1 cellular context compared by ENCODE assay signal in genomic region chr20:18793625-18794427, GRCh38.
A peak's percentile ranks its signal among the peaks of the same experiment; 100 is the strongest.
TF ChIP-seq lines count a peak whose summit lies in the region.

No MANE protein-coding gene starts in this region.

TF ChIP-seq in HepG2, 621 proteins besides CTCF, POLR2A, EP300 and RAD21 (continued from another document and continues in another):
- TF ChIP-seq POGK (CRISPR knock-in tag; conservative IDR thresholded peaks at IDR 0.05) (no peak), MXI1 (IDR thresholded peaks at IDR 0.05; ENCODE audit: borderline replicate concordance, low read depth, low read length) (peak; percentile 44; the same call in 1 of the 3 replicates), NFKBIZ (CRISPR knock-in tag; IDR thresholded peaks at IDR 0.05) (peak; percentile 77), EHMT2 (IDR thresholded peaks at IDR 0.05; ENCODE audit: borderline replicate concordance, low read depth, low read length) (peak; percentile 99), FOXC1 (CRISPR knock-in tag; IDR thresholded peaks at IDR 0.05; ENCODE audit: borderline replicate concordance) (peak; percentile 98), CHCHD3 (CRISPR knock-in tag; IDR thresholded peaks at IDR 0.05) (no peak), ZNF660 (CRISPR knock-in tag; IDR thresholded peaks at IDR 0.05; ENCODE audit: borderline replicate concordance, low read depth) (no peak), AKAP8 (CRISPR knock-in tag; IDR thresholded peaks at IDR 0.05) (no peak), ZNF34 (CRISPR knock-in tag; IDR thresholded peaks at IDR 0.05; ENCODE audit: borderline replicate concordance) (no peak), KMT2A (CRISPR knock-in tag; IDR thresholded peaks at IDR 0.05) (0 out of 2 replicates have a peak, but pooled peaks have one; percentile 39), ARID5B (CRISPR knock-in tag; IDR thresholded peaks at IDR 0.05) (peak; percentile 66; the same call in 1 of the 2 replicates), TERF1 (CRISPR knock-in tag; IDR thresholded peaks at IDR 0.05) (0 out of 2 replicates have a peak, but pooled peaks have one; percentile 41), CREB1 (IDR thresholded peaks at IDR 0.05) (peak; percentile 95), CREB1 (CRISPR knock-in tag; IDR thresholded peaks at IDR 0.05) (peak; percentile 99), ZMAT5 (CRISPR knock-in tag; IDR thresholded peaks at IDR 0.05; ENCODE audit: borderline replicate concordance, low read depth) (no peak), POLR2AphosphoS2 (IDR thresholded peaks at IDR 0.05; ENCODE audit: low read depth, low read length) (no peak), MIER3 (CRISPR knock-in tag; IDR thresholded peaks at IDR 0.05; ENCODE audit: borderline replicate concordance) (peak; percentile 83; the same call in 1 of the 2 replicates), TFAP4 (IDR thresholded peaks at IDR 0.05; ENCODE audit: borderline replicate concordance, low read depth) (peak; percentile 62; the same call in 1 of the 2 replicates), NFIB (CRISPR knock-in tag; IDR thresholded peaks at IDR 0.05; ENCODE audit: borderline replicate concordance) (no peak), ZNF607 (CRISPR knock-in tag; IDR thresholded peaks at IDR 0.05; ENCODE audit: borderline replicate concordance) (peak; percentile 59; the same call in 1 of the 2 replicates), HMG20B (CRISPR knock-in tag; conservative IDR thresholded peaks at IDR 0.05) (no peak; the same call in 1 of the 2 replicates), NFYC (CRISPR knock-in tag; IDR thresholded peaks at IDR 0.05) (no peak), ZNF839 (CRISPR knock-in tag; IDR thresholded peaks at IDR 0.05; ENCODE audit: borderline replicate concordance) (peak; percentile 84), SALL1 (CRISPR knock-in tag; IDR thresholded peaks at IDR 0.05) (peak; percentile 93), ZNF564 (CRISPR knock-in tag; IDR thresholded peaks at IDR 0.05) (0 out of 2 replicates have a peak, but pooled peaks have one; percentile 52), ZNF562 (CRISPR knock-in tag; IDR thresholded peaks at IDR 0.05; ENCODE audit: borderline replicate concordance) (no peak), MED13 (CRISPR knock-in tag; IDR thresholded peaks at IDR 0.05) (peak; percentile 67; the same call in 1 of the 2 replicates), AHDC1 (CRISPR knock-in tag; IDR thresholded peaks at IDR 0.05; ENCODE audit: borderline replicate concordance) (no peak), DNMT1 (CRISPR knock-in tag; IDR thresholded peaks at IDR 0.05) (no peak; the same call in 1 of the 2 replicates), KDM5A (IDR thresholded peaks at IDR 0.05; ENCODE audit: borderline replicate concordance, low read length) (peak; percentile 61; the same call in 1 of the 2 replicates), TCF7 (IDR thresholded peaks at IDR 0.05; ENCODE audit: low read depth) (peak; percentile 52; the same call in 1 of the 2 replicates), MIER2 (CRISPR knock-in tag; IDR thresholded peaks at IDR 0.05) (0 out of 2 replicates have a peak, but pooled peaks have one; percentile 18)
- TF ChIP-seq, protein P1, sequence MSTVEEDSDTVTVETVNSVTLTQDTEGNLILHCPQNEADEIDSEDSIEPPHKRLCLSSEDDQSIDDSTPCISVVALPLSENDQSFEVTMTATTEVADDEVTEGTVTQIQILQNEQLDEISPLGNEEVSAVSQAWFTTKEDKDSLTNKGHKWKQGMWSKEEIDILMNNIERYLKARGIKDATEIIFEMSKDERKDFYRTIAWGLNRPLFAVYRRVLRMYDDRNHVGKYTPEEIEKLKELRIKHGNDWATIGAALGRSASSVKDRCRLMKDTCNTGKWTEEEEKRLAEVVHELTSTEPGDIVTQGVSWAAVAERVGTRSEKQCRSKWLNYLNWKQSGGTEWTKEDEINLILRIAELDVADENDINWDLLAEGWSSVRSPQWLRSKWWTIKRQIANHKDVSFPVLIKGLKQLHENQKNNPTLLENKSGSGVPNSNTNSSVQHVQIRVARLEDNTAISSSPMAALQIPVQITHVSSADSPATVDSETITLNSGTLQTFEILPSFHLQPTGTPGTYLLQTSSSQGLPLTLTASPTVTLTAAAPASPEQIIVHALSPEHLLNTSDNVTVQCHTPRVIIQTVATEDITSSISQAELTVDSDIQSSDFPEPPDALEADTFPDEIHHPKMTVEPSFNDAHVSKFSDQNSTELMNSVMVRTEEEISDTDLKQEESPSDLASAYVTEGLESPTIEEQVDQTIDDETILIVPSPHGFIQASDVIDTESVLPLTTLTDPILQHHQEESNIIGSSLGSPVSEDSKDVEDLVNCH (CRISPR knock-in tag; IDR thresholded peaks at IDR 0.05): 0 out of 2 replicates have a peak, but pooled peaks have one; percentile 42
- TF ChIP-seq, protein P2, sequence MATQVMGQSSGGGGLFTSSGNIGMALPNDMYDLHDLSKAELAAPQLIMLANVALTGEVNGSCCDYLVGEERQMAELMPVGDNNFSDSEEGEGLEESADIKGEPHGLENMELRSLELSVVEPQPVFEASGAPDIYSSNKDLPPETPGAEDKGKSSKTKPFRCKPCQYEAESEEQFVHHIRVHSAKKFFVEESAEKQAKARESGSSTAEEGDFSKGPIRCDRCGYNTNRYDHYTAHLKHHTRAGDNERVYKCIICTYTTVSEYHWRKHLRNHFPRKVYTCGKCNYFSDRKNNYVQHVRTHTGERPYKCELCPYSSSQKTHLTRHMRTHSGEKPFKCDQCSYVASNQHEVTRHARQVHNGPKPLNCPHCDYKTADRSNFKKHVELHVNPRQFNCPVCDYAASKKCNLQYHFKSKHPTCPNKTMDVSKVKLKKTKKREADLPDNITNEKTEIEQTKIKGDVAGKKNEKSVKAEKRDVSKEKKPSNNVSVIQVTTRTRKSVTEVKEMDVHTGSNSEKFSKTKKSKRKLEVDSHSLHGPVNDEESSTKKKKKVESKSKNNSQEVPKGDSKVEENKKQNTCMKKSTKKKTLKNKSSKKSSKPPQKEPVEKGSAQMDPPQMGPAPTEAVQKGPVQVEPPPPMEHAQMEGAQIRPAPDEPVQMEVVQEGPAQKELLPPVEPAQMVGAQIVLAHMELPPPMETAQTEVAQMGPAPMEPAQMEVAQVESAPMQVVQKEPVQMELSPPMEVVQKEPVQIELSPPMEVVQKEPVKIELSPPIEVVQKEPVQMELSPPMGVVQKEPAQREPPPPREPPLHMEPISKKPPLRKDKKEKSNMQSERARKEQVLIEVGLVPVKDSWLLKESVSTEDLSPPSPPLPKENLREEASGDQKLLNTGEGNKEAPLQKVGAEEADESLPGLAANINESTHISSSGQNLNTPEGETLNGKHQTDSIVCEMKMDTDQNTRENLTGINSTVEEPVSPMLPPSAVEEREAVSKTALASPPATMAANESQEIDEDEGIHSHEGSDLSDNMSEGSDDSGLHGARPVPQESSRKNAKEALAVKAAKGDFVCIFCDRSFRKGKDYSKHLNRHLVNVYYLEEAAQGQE (IDR thresholded peaks at IDR 0.05; ENCODE audit: borderline replicate concordance in 1 of 2, low read depth in 1 of 2, low read length in 2 of 2): peak in 1 of 2 experiments; percentile 33; a peak in 1 of 4 replicates
- TF ChIP-seq, protein P3, sequence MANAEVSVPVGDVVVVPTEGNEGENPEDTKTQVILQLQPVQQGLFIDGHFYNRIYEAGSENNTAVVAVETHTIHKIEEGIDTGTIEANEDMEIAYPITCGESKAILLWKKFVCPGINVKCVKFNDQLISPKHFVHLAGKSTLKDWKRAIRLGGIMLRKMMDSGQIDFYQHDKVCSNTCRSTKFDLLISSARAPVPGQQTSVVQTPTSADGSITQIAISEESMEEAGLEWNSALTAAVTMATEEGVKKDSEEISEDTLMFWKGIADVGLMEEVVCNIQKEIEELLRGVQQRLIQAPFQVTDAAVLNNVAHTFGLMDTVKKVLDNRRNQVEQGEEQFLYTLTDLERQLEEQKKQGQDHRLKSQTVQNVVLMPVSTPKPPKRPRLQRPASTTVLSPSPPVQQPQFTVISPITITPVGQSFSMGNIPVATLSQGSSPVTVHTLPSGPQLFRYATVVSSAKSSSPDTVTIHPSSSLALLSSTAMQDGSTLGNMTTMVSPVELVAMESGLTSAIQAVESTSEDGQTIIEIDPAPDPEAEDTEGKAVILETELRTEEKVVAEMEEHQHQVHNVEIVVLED (CRISPR knock-in tag; IDR thresholded peaks at IDR 0.05; ENCODE audit: borderline replicate concordance): peak; percentile 91
